10 cellular contexts compared by ENCODE assay signal in genomic region chr7:151725844-151726770, GRCh38.
DNase-seq lines count a peak whose midpoint lies in the region; ATAC-seq and TF ChIP-seq lines count a peak whose summit lies in the region.
"Had no signal": no experiment of that assay in that cellular context is flagged by ENCODE, and none has a peak within 500 bp of the region (broad histone marks: within the 10 kb centered on the region; RNA-seq: fewer than 3 reads in every experiment).

No MANE protein-coding gene starts in this region.

- peak overlapping the region; percentile 70 for H3K27ac Mint-ChIP-seq in activated T-cell treated with anti-CD3 and anti-CD28 coated beads, Interleukin-2, amount 50 U/mL, for 24 hours
- peak overlapping the region; percentile 54 for H3K27ac Mint-ChIP-seq in stimulated activated memory B cell treated with anti-CD40 and anti-IgM and Interleukin-4, amounts not matched to agents 10 μg/mL and 1 μg/mL and 100 μg/mL, for 72 hours
- H3K27ac Mint-ChIP-seq in nephron progenitor cell, result no peak overlapping the region

- no peak overlapping the region for H3K4me3 Mint-ChIP-seq in activated T-cell treated with anti-CD3 and anti-CD28 coated beads, Interleukin-2, amount 50 U/mL, for 24 hours
- H3K4me3 Mint-ChIP-seq in stimulated activated memory B cell treated with anti-CD40 and anti-IgM and Interleukin-4, amounts not matched to agents 10 μg/mL and 1 μg/mL and 100 μg/mL, for 72 hours, result no peak overlapping the region
- no peak overlapping the region for H3K4me3 Mint-ChIP-seq in nephron progenitor cell

- no peak for TF ChIP-seq CTCF in nephron progenitor cell (IDR thresholded peaks at IDR 0.05)

- no peaks in the 10 kb centered on the region for H3K9me3 Mint-ChIP-seq in activated T-cell treated with anti-CD3 and anti-CD28 coated beads, Interleukin-2, amount 50 U/mL, for 24 hours
- no peaks in the 10 kb centered on the region for H3K9me3 Mint-ChIP-seq in stimulated activated memory B cell treated with anti-CD40 and anti-IgM and Interleukin-4, amounts not matched to agents 10 μg/mL and 1 μg/mL and 100 μg/mL, for 72 hours
- H3K9me3 Mint-ChIP-seq in nephron progenitor cell, result no peaks in the 10 kb centered on the region

- DNase-seq in activated T-cell treated with anti-CD3 and anti-CD28 coated beads, Interleukin-2, amount 50 U/mL, for 24 hours, result no peak
- DNase-seq in activated T-cell treated with anti-CD3 and anti-CD28 coated beads, Interleukin-2, amount 50 U/mL, for 1 hour, result no peak
- DNase-seq in NCI-H526 treated with DMSO at 0.1 percent for 48 hours (lab: John Stamatoyannopoulos, UW) (peak; percentile 86), head of caudate nucleus (peak in 35 of 42 donors; percentile 33 to 87 (median 65)), nephron progenitor cell (no peak), posterior vena cava (ENCODE audit: low spot score) (no peak)
- DNase-seq in stimulated activated CD4-positive, alpha-beta T cell treated with anti-CD3 and anti-CD28 coated beads, Interleukin-4, amount 100 ng/mL, for 4 hours, result no peak
- DNase-seq: activated effector memory CD4-positive, alpha-beta T cell treated with Interleukin-2 at 50 U/mL for 16 hours; foreskin keratinocyte had no signal

- H3K4me1 Mint-ChIP-seq in activated T-cell treated with anti-CD3 and anti-CD28 coated beads, Interleukin-2, amount 50 U/mL, for 24 hours (ENCODE audit: low read depth), result peaks cover 28% of the 10 kb centered on the region
- H3K4me1 Mint-ChIP-seq in stimulated activated memory B cell treated with anti-CD40 and anti-IgM and Interleukin-4, amounts not matched to agents 10 μg/mL and 1 μg/mL and 100 μg/mL, for 72 hours, result peaks cover 50% of the 10 kb centered on the region
- peaks cover 60% of the 10 kb centered on the region for H3K4me1 Mint-ChIP-seq in nephron progenitor cell

- no peaks in the 10 kb centered on the region for H3K27me3 Mint-ChIP-seq in activated T-cell treated with anti-CD3 and anti-CD28 coated beads, Interleukin-2, amount 50 U/mL, for 24 hours
- H3K27me3 Mint-ChIP-seq in stimulated activated memory B cell treated with anti-CD40 and anti-IgM and Interleukin-4, amounts not matched to agents 10 μg/mL and 1 μg/mL and 100 μg/mL, for 72 hours, result no peaks in the 10 kb centered on the region
- peaks cover 12% of the 10 kb centered on the region for H3K27me3 Mint-ChIP-seq in nephron progenitor cell (ENCODE audit: low read depth, poor library complexity)

- no peak for ATAC-seq in stimulated activated memory B cell treated with anti-CD40 and anti-IgM and Interleukin-4, amounts not matched to agents 10 μg/mL and 1 μg/mL and 100 μg/mL, for 72 hours
- ATAC-seq: foreskin keratinocyte had no signal

- H3K36me3 Mint-ChIP-seq in activated T-cell treated with anti-CD3 and anti-CD28 coated beads, Interleukin-2, amount 50 U/mL, for 24 hours (ENCODE audit: low read depth), result no peaks in the 10 kb centered on the region
- no peaks in the 10 kb centered on the region for H3K36me3 Mint-ChIP-seq in stimulated activated memory B cell treated with anti-CD40 and anti-IgM and Interleukin-4, amounts not matched to agents 10 μg/mL and 1 μg/mL and 100 μg/mL, for 72 hours
- H3K36me3 Mint-ChIP-seq in nephron progenitor cell (ENCODE audit: low read depth), result no peaks in the 10 kb centered on the region

- intact Hi-C loops in head of caudate nucleus (cut with DNase I), result no loop called here
- intact Hi-C loops in posterior vena cava (cut with DNase I), result no loop called here

Comparison
In these comparisons a context has a peak if more than half of its experiments do, and no peak if none do; other contexts are left out.
1. DNase-seq: peak in NCI-H526 treated with DMSO at 0.1 percent for 48 hours (single experiment) and head of caudate nucleus (35 of 42); none in activated T-cell treated with anti-CD3 and anti-CD28 coated beads, Interleukin-2, amount 50 U/mL, for 24 hours (single experiment), activated T-cell treated with anti-CD3 and anti-CD28 coated beads, Interleukin-2, amount 50 U/mL, for 1 hour (single experiment), stimulated activated CD4-positive, alpha-beta T cell treated with anti-CD3 and anti-CD28 coated beads, Interleukin-4, amount 100 ng/mL, for 4 hours (0 of 2), nephron progenitor cell (single experiment) and posterior vena cava (single experiment).